ENCODE assay signal across 11 cellular contexts in genomic region chr7:100679927-100680588, GRCh38. TPM values are rescaled to one million over a fixed set of nuclear protein-coding genes. Genes with fewer than 3 reads are reported as not detected.
A peak's percentile ranks its signal among the peaks of the same experiment; 100 is the strongest.
DNase-seq lines count a peak whose midpoint lies in the region; ATAC-seq, FAIRE-seq and TF ChIP-seq lines count a peak whose summit lies in the region.
"Had no signal": no experiment of that assay in that cellular context is flagged by ENCODE, and none has a peak within 500 bp of the region (broad histone marks: within the 10 kb centered on the region; RNA-seq: fewer than 3 reads in every experiment).

No MANE protein-coding gene starts in this region.

- ATAC-seq in heart right ventricle, result peak in 6 of 8 donors; percentile 7 to 41 (median 21)

- no peak for TF ChIP-seq CTCF in VCaP (conservative IDR thresholded peaks at IDR 0.05)
- TF ChIP-seq CTCF in heart right ventricle (IDR thresholded peaks at IDR 0.05), result no peak
- TF ChIP-seq CTCF in stomach (IDR thresholded peaks at IDR 0.05), result no peak

- H3K4me3 ChIP-seq in heart right ventricle (no peak overlapping the region), stomach (no peak overlapping the region), small intestine (ENCODE audit: low read depth in 1 of 2, low read length in 2 of 2) (no peak overlapping the region)

- H3K9me3 ChIP-seq in heart right ventricle, result no peaks in the 10 kb centered on the region
- no peaks in the 10 kb centered on the region for H3K9me3 ChIP-seq in stomach
- no peaks in the 10 kb centered on the region for H3K9me3 ChIP-seq in small intestine (ENCODE audit: control insufficient read depth, low read depth)

- H3K27ac ChIP-seq in VCaP (peak overlapping the region; percentile 96), heart right ventricle (peak overlapping the region in 6 of 10 donors; percentile 4 to 55 (median 50)), stomach (peak overlapping the region in 4 of 5 donors; percentile 49 to 75 (median 68)), small intestine (ENCODE audit: low read depth in 1 of 2, low read length in 1 of 2) (peak overlapping the region in 1 of 2 donors; percentile 33)

- H3K27me3 ChIP-seq in heart right ventricle, result no peaks in the 10 kb centered on the region
- no peaks in the 10 kb centered on the region for H3K27me3 ChIP-seq in stomach
- H3K27me3 ChIP-seq in small intestine (ENCODE audit: control insufficient read depth in 2 of 2, insufficient read depth in 2 of 2, low read length in 2 of 2), result no peaks in the 10 kb centered on the region

- no peak for TF ChIP-seq POLR2A in stomach (IDR thresholded peaks at IDR 0.05)

- H3K36me3 ChIP-seq in heart right ventricle (peaks cover 0 to 89% (median 64%) of the 10 kb centered on the region in 9 donors), stomach (peaks cover 66 to 88% (median 86%) of the 10 kb centered on the region in 4 donors), small intestine (ENCODE audit: control insufficient read depth in 2 of 2, insufficient read depth in 2 of 2, low read length in 2 of 2) (peaks cover 18 to 22% of the 10 kb centered on the region in 2 donors)

- no peak for FAIRE-seq in small intestine (lab: Jason Lieb, UNC)

- DNase-seq in DMS 273 (lab: John Stamatoyannopoulos, UW; ENCODE audit: unreplicated experiment) (peak; percentile 61), DMS 273 treated with DMSO at 0.1 percent for 48 hours (lab: John Stamatoyannopoulos, UW) (no peak), heart right ventricle (peak in 1 of 2 donors; percentile 48), stomach (no peak), small intestine (no peak), NCI-H510A treated with DMSO at 0.1 percent for 48 hours (lab: John Stamatoyannopoulos, UW) (no peak), NCI-H446 treated with DMSO at 0.1 percent for 48 hours (lab: John Stamatoyannopoulos, UW) (no peak)
- DNase-seq: erythroblast had no signal

- 73 to 79% methylated on average over 14 of the region's 14 CpGs for WGBS in heart right ventricle, 2 donors
- 63 to 78% (median 72%) methylated on average over 14 of the region's 14 CpGs for WGBS in stomach, 5 donors
- 69 to 80% (median 75%) methylated on average over 14 of the region's 14 CpGs for WGBS in small intestine, 3 donors

- H3K4me1 ChIP-seq in heart right ventricle (peaks cover 0 to 49% (median 23%) of the 10 kb centered on the region in 9 donors), stomach (peaks cover 9 to 51% (median 39%) of the 10 kb centered on the region in 4 donors), small intestine (ENCODE audit: control insufficient read depth in 2 of 2, insufficient read depth in 1 of 2, low read depth in 1 of 2, low read length in 1 of 2) (no peaks in the 10 kb centered on the region)

- TF ChIP-seq EP300 in stomach (IDR thresholded peaks at IDR 0.05), result no peak

- intact Hi-C loops in heart right ventricle (cut with DNase I) (loop anchor here in 7 of 10 donors (5.0 to 10.0 kb wide), 5 partner anchors 68 to 248 kb away; partner anchors contain the start of genes SPACDR (in 2 of the 7), TSC22D4 (in 2 of the 7) and MOSPD3 (in 1 of the 7)), stomach (cut with DNase I; ENCODE audit: low total_unique reads) (loop anchor here (10.0 kb wide), 1 partner anchor 205 kb away; the partner anchor contains the start of gene TSC22D4)

RNA-seq across cellular contexts. Expression of gene GNB2, which starts 6.5 kb away (rescaled TPM):
- total RNA-seq in heart right ventricle (100 to 1,000 TPM in 7 of 10 donors, 10 to 100 TPM in 3; 91.6 to 150 (median 106) TPM), stomach (100 to 1,000 TPM in 3 of 5 donors, 10 to 100 TPM in 2; 52.9 to 290 (median 152) TPM)
- polyA plus RNA-seq in heart right ventricle (100 to 1,000 TPM in 1 of 2 donors, 10 to 100 TPM in 1; 32.8 to 227 TPM), stomach (100 to 1,000 TPM; 147 to 219 (median 169) TPM), small intestine (100 to 1,000 TPM; 179 to 214 (median 191) TPM)

RNA-seq across cellular contexts. Expression of gene GIGYF1, which starts 14.0 kb away (rescaled TPM):
- total RNA-seq in heart right ventricle (10 to 100 TPM; 20.5 to 33.9 (median 24.2) TPM), stomach (100 to 1,000 TPM in 1 of 5 donors, 10 to 100 TPM in 4; 27.9 to 127 (median 87.9) TPM)
- polyA plus RNA-seq in heart right ventricle (10 to 100 TPM in 1 of 2 donors, 1 to 10 TPM in 1; 9.4 to 47.3 TPM), stomach (10 to 100 TPM; 10.5 to 19.9 (median 19.7) TPM), small intestine (10 to 100 TPM; 15.7 to 18.6 (median 17.3) TPM)

RNA-seq across cellular contexts. Expression of gene ACTL6B, which starts 23.8 kb away (rescaled TPM):
- total RNA-seq in heart right ventricle (not detected), stomach (under 1 TPM in 2 of 5 donors, not detected in 3; 0.37 to 0.43 TPM)
- polyA plus RNA-seq in heart right ventricle (not detected), stomach (1 to 10 TPM in 2 of 3 donors, under 1 TPM in 1; 0.25 to 1.4 (median 1.2) TPM), small intestine (under 1 TPM in 1 of 3 donors, not detected in 2; 1.00 TPM)
- total RNA-seq: A172, pulmonary artery endothelial cell had no signal

RNA-seq across cellular contexts. Expression of gene POP7, which starts 25.9 kb away (rescaled TPM):
- total RNA-seq in heart right ventricle (10 to 100 TPM; 23.2 to 34.9 (median 25.3) TPM), stomach (10 to 100 TPM in 4 of 5 donors, not detected in 1; 23.3 to 70.1 (median 38.3) TPM)
- polyA plus RNA-seq in heart right ventricle (10 to 100 TPM; 35.5 to 71.5 TPM), stomach (10 to 100 TPM; 38.1 to 45.2 (median 39.0) TPM), small intestine (10 to 100 TPM; 39.6 to 44.8 (median 42.2) TPM)

RNA-seq across cellular contexts. Expression of gene TFR2, which starts 38.7 kb away (rescaled TPM):
- total RNA-seq in heart right ventricle, result under 1 TPM in 3 of 10 donors, not detected in 7; 0.20 to 0.57 (median 0.49) TPM
- polyA plus RNA-seq in heart right ventricle, result under 1 TPM; 0.29 to 0.58 TPM
- 10 to 100 TPM in 1 of 5 donors, 1 to 10 TPM in 3, not detected in 1; 1.2 to 11.6 (median 3.3) TPM for total RNA-seq in stomach
- polyA plus RNA-seq in stomach, result 1 to 10 TPM; 1.7 to 5.1 (median 3.1) TPM
- 1 to 10 TPM in 1 of 3 donors, not detected in 2; 1.3 TPM for polyA plus RNA-seq in small intestine
- total RNA-seq: A172 had no signal
